ENCODE assay signal across 9 cellular contexts in the genomic region with DNA sequence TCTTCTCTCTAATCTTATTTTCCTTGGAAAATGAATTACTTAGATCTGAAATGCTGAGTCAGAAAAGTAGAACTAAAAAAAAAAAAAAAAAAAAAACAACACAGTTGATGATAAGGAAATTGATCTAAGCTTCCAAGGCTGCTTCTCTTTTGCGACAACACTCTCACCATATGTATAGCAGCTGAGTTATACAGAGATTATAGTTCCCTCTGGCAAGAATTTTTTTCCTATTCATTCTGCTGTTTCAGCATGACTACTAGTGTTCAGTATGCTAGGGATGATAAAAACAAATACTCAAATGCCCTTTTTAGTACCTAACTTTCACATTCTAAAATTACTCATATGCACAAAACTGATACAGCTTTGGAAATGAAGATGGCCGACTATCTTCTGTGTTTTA.
DNase-seq lines count a peak whose midpoint lies in the region; ATAC-seq and TF ChIP-seq lines count a peak whose summit lies in the region.
"Had no signal": no experiment of that assay in that cellular context is flagged by ENCODE, and none has a peak within 500 bp of the region (broad histone marks: within the 10 kb centered on the region; RNA-seq: fewer than 3 reads in every experiment).

No MANE protein-coding gene starts in this region.

- BruUV-seq in PC-3 (replicated peaks; lab: Mats Ljungman, UMichigan) = no TSS peak
- BruUV-seq in PC-9 (replicated peaks; lab: Mats Ljungman, UMichigan) = no TSS peak

- H3K27me3 ChIP-seq in PC-3 (ENCODE audit: low read length) = no peaks in the 10 kb centered on the region
- H3K27me3 ChIP-seq in hepatocyte = no peaks in the 10 kb centered on the region
- H3K27me3 ChIP-seq in PC-9 (ENCODE audit: insufficient read depth, low read depth) = no peaks in the 10 kb centered on the region

- intact Hi-C loops in PC-3 (cut with micrococcal nuclease) = loop anchor here (5.0 to 10.0 kb wide), 4 partner anchors 197 to 750 kb away; no protein-coding TSS in a partner anchor
- intact Hi-C loops in PC-9 (cut with micrococcal nuclease; ENCODE audit: unreplicated experiment) = loop anchor here (5.0 kb wide), 2 partner anchors 157 to 197 kb away; no protein-coding TSS in a partner anchor

- no peaks in the 10 kb centered on the region for H3K9me3 ChIP-seq in PC-3 (ENCODE audit: low read length)
- no peaks in the 10 kb centered on the region for H3K9me3 ChIP-seq in hepatocyte (ENCODE audit: low read depth)
- H3K9me3 ChIP-seq in PC-9 (ENCODE audit: insufficient read depth, low read depth) = no peaks in the 10 kb centered on the region

- ATAC-seq in GM19351 (IDR thresholded peaks at IDR 0.05; ENCODE audit: unreplicated experiment) (peak; percentile 51), PC-3 (no peak), GM19452 (IDR thresholded peaks at IDR 0.05; ENCODE audit: unreplicated experiment) (no peak), HG03139 (IDR thresholded peaks at IDR 0.05; ENCODE audit: unreplicated experiment) (no peak)

- no peaks in the 10 kb centered on the region for H3K79me2 ChIP-seq in PC-3 (ENCODE audit: low read length)
- no peaks in the 10 kb centered on the region for H3K79me2 ChIP-seq in hepatocyte
- no peaks in the 10 kb centered on the region for H3K79me2 ChIP-seq in PC-9 (ENCODE audit: low read depth)

- H3K4me1 ChIP-seq in PC-3 (ENCODE audit: insufficient read depth, low read length) = peaks cover 21% of the 10 kb centered on the region
- peaks cover 33% of the 10 kb centered on the region for H3K4me1 ChIP-seq in hepatocyte (ENCODE audit: insufficient read depth)
- peaks cover 24% of the 10 kb centered on the region for H3K4me1 ChIP-seq in PC-9 (replicated peaks; ENCODE audit: insufficient read depth)

- H3K9ac ChIP-seq in PC-3 (ENCODE audit: low read length) = no peak overlapping the region

- no peaks in the 10 kb centered on the region for H3K36me3 ChIP-seq in PC-3 (ENCODE audit: low read depth, low read length)
- H3K36me3 ChIP-seq in hepatocyte (replicated peaks; ENCODE audit: insufficient read depth, low read depth) = no peaks in the 10 kb centered on the region
- no peaks in the 10 kb centered on the region for H3K36me3 ChIP-seq in PC-9 (ENCODE audit: low read depth)

- CTCF ChIA-PET in PC-3 (lab: Charles Lee) (interaction anchor here (1.0 kb wide), 1 partner anchor 586 kb away, joined by 3 read pairs; no protein-coding TSS in a partner anchor), PC-9 (lab: Charles Lee) (interaction anchor here (0.5 kb wide), 1 partner anchor 260 kb away, joined by 5 read pairs; no protein-coding TSS in a partner anchor)

- H4K20me1 ChIP-seq in PC-3 (ENCODE audit: low read length) (no peaks in the 10 kb centered on the region), hepatocyte (ENCODE audit: insufficient read depth, poor library complexity, severe bottlenecking) (no peaks in the 10 kb centered on the region), PC-9 (ENCODE audit: insufficient read depth) (no peaks in the 10 kb centered on the region)

- H3K27ac ChIP-seq in PC-3 (ENCODE audit: low read length) (no peak overlapping the region), hepatocyte (peak overlapping the region; percentile 49), PC-9 (no peak overlapping the region)

- WGBS in hepatocyte (ENCODE audit: low lambda C conversion rate, missing lambda C conversion rate) = 45% methylated on average over 2 of the region's 2 CpGs

- H3F3A ChIP-seq in PC-3 (ENCODE audit: low read length, unreplicated experiment) = no peaks in the 10 kb centered on the region
- peaks cover 14% of the 10 kb centered on the region; the same call in 1 of the 2 replicates for H3F3A ChIP-seq in PC-9 (ENCODE audit: insufficient read depth, low read depth)

- no peak overlapping the region for H3K4me2 ChIP-seq in PC-3 (ENCODE audit: low read length)
- H3K4me2 ChIP-seq in hepatocyte = peak overlapping the region; percentile 19
- no peak overlapping the region for H3K4me2 ChIP-seq in PC-9

- no peak overlapping the region for H3K4me3 ChIP-seq in PC-3 (ENCODE audit: low read length)
- H3K4me3 ChIP-seq in hepatocyte = no peak overlapping the region
- H3K4me3 ChIP-seq in PC-9 = no peak overlapping the region

- H2AFZ ChIP-seq in PC-3 (ENCODE audit: low read length) (no peak overlapping the region), hepatocyte (no peak overlapping the region), PC-9 (no peak overlapping the region)

- TF ChIP-seq CTCF in PC-3 (conservative IDR thresholded peaks at IDR 0.05; ENCODE audit: low read depth, low read length) = no peak
- TF ChIP-seq CTCF in hepatocyte (IDR thresholded peaks at IDR 0.05; ENCODE audit: poor library complexity) = no peak
- no peak for TF ChIP-seq CTCF in PC-9 (conservative IDR thresholded peaks at IDR 0.05)

- POLR2A ChIA-PET in PC-3 (lab: Charles Lee; ENCODE audit: unreplicated experiment) = no interaction called here
- POLR2A ChIA-PET in PC-9 (lab: Charles Lee; ENCODE audit: unreplicated experiment) = no interaction called here

- DNase-seq in COLO829 (ENCODE audit: low spot score) = peak; percentile 2
- peak; percentile 29 for DNase-seq in PC-3
- DNase-seq in hepatocyte (ENCODE audit: low spot score) = peak; percentile 12
- no peak for DNase-seq in PC-9
- DNase-seq in HuH-7.5 (ENCODE audit: low spot score) = no peak
- DNase-seq: Right ventricle myocardium superior had no signal

- H3K9me2 ChIP-seq in PC-3 (replicated peaks; ENCODE audit: low read length) = no peaks in the 10 kb centered on the region
- no peaks in the 10 kb centered on the region for H3K9me2 ChIP-seq in hepatocyte (replicated peaks; ENCODE audit: insufficient read depth)
- H3K9me2 ChIP-seq in PC-9 (ENCODE audit: insufficient read depth) = no peaks in the 10 kb centered on the region

Comparison
In these comparisons a context has a peak if more than half of its experiments do, and no peak if none do; other contexts are left out.
1. DNase-seq: peak in COLO829 (single experiment), PC-3 (single experiment) and hepatocyte (single experiment); none in PC-9 (0 of 2) and HuH-7.5 (single experiment).